Comparison of ENCODE assay signal across 24 cellular contexts in genomic region chr4:182385897-182386296, GRCh38.
DNase-seq lines count a peak whose midpoint lies in the region; ATAC-seq, FAIRE-seq and TF ChIP-seq lines count a peak whose summit lies in the region.
"Had no signal": no experiment of that assay in that cellular context is flagged by ENCODE, and none has a peak within 500 bp of the region (broad histone marks: within the 10 kb centered on the region; RNA-seq: fewer than 3 reads in every experiment).

No MANE protein-coding gene starts in this region.

- DNase-seq in K562 (ENCODE audit: extremely low read depth in 1 of 4, low spot score in 3 of 4), result no peak
- DNase-seq in GM19240 (ENCODE audit: insufficient read length, low spot score), result no peak
- no peak for DNase-seq in Calu3
- DNase-seq: activated CD4-positive, alpha-beta T cell treated with anti-CD3 and anti-CD28 coated beads, Interleukin-2, amount 50 U/mL, for 1 hour; activated naive CD4-positive, alpha-beta T cell treated with anti-CD3 and anti-CD28 coated beads, Interleukin-2, amount 10 ng/mL, durations not matched to agents 7 days and 5 days; AML-193; Caco-2; endodermal cell; heart left ventricle; immature natural killer cell; IMR-90; MG63; NCI-H187 treated with DMSO at 0.1 percent for 48 hours; NCI-H446 treated with DMSO at 0.1 percent for 48 hours; spleen; SW 1271; testis had no signal

- no peaks in the 10 kb centered on the region for H3K36me3 ChIP-seq in K562 (ENCODE audit: control insufficient read depth, insufficient read depth, low read length)
- H3K36me3 ChIP-seq: heart left ventricle, MG63, spleen had no signal

- H3K9me3 ChIP-seq in K562 (replicated peaks; ENCODE audit: control insufficient read depth, insufficient read depth, low read depth, low read length), result no peaks in the 10 kb centered on the region
- H3K9me3 ChIP-seq: Caco-2, heart left ventricle, MG63, testis had no signal

- peak; percentile 76 for ATAC-seq in GM18867 (IDR thresholded peaks at IDR 0.05; ENCODE audit: unreplicated experiment)
- peak; percentile 67 for ATAC-seq in GM21367 (IDR thresholded peaks at IDR 0.05; ENCODE audit: unreplicated experiment)
- ATAC-seq in HG03103 (IDR thresholded peaks at IDR 0.05; ENCODE audit: low read depth, unreplicated experiment), result peak; percentile 89
- no peak for ATAC-seq in K562
- no peak for ATAC-seq in HG02623 (IDR thresholded peaks at IDR 0.05; ENCODE audit: unreplicated experiment)
- ATAC-seq: heart left ventricle had no signal

- no peaks in the 10 kb centered on the region for H4K20me1 ChIP-seq in K562 (replicated peaks; ENCODE audit: control insufficient read depth, insufficient read depth, low read length)

- in situ Hi-C loops in K562 (cut with MboI), result no loop called here

- H3K27me3 Mint-ChIP-seq in Calu3 (ENCODE audit: unreplicated experiment), result no peaks in the 10 kb centered on the region
- H3K27me3 Mint-ChIP-seq: activated naive CD4-positive, alpha-beta T cell treated with anti-CD3 and anti-CD28 coated beads, Interleukin-2, amount 10 ng/mL, durations not matched to agents 7 days and 5 days had no signal

- H3K36me3 Mint-ChIP-seq in Calu3 (ENCODE audit: insufficient read depth, unreplicated experiment), result no peaks in the 10 kb centered on the region
- H3K36me3 Mint-ChIP-seq: activated naive CD4-positive, alpha-beta T cell treated with anti-CD3 and anti-CD28 coated beads, Interleukin-2, amount 10 ng/mL, durations not matched to agents 7 days and 5 days; immature natural killer cell had no signal

- no peak overlapping the region for H3K27ac Mint-ChIP-seq in Calu3 (ENCODE audit: unreplicated experiment)
- H3K27ac Mint-ChIP-seq: activated naive CD4-positive, alpha-beta T cell treated with anti-CD3 and anti-CD28 coated beads, Interleukin-2, amount 10 ng/mL, durations not matched to agents 7 days and 5 days; endodermal cell; immature natural killer cell had no signal

- H3K27ac ChIP-seq in K562 (ENCODE audit: extremely low read depth, low read depth, low read length), result no peak overlapping the region
- H3K27ac ChIP-seq: heart left ventricle, HL-60, RWPE1, spleen, testis had no signal

- no peaks in the 10 kb centered on the region for H3K4me1 Mint-ChIP-seq in Calu3 (ENCODE audit: low read depth, unreplicated experiment)
- H3K4me1 Mint-ChIP-seq: activated naive CD4-positive, alpha-beta T cell treated with anti-CD3 and anti-CD28 coated beads, Interleukin-2, amount 10 ng/mL, durations not matched to agents 7 days and 5 days; endodermal cell; immature natural killer cell had no signal

- POLR2A ChIA-PET in K562 (lab: Yijun Ruan, JAX), result no interaction called here

- WGBS in K562 (ENCODE audit: insufficient coverage, low coverage, missing lambda C conversion rate), result 3% methylated on average over 2 of the region's 2 CpGs

- no peak overlapping the region for H2AFZ ChIP-seq in K562 (ENCODE audit: low read depth, low read length)

- no peak overlapping the region for H3K4me3 Mint-ChIP-seq in Calu3 (ENCODE audit: low read depth, unreplicated experiment)
- H3K4me3 Mint-ChIP-seq: activated naive CD4-positive, alpha-beta T cell treated with anti-CD3 and anti-CD28 coated beads, Interleukin-2, amount 10 ng/mL, durations not matched to agents 7 days and 5 days; endodermal cell; immature natural killer cell had no signal

- FAIRE-seq in K562 (lab: Jason Lieb, UNC), result no peak
- FAIRE-seq: H1 had no signal

- H3K9me1 ChIP-seq in K562 (ENCODE audit: control insufficient read depth, insufficient read depth, low read length), result no peaks in the 10 kb centered on the region

- no TSS peak for BruUV-seq in K562 (replicated peaks; lab: Mats Ljungman, UMichigan)
- no TSS peak for BruUV-seq in Calu3 (replicated peaks; lab: Mats Ljungman, UMichigan)

- no peak for TF ChIP-seq CTCF in K562 (IDR thresholded peaks at IDR 0.05 in 2 of 3, conservative IDR thresholded peaks at IDR 0.05 in 1 of 3; ENCODE audit: insufficient read depth in 2 of 3, low read depth in 1 of 3, low read length in 3 of 3)
- no peak for TF ChIP-seq CTCF in Calu3 (IDR thresholded peaks at IDR 0.05; ENCODE audit: unreplicated experiment)

- H3K9me3 Mint-ChIP-seq in Calu3 (ENCODE audit: low read depth, unreplicated experiment), result no peaks in the 10 kb centered on the region
- H3K9me3 Mint-ChIP-seq: activated naive CD4-positive, alpha-beta T cell treated with anti-CD3 and anti-CD28 coated beads, Interleukin-2, amount 10 ng/mL, durations not matched to agents 7 days and 5 days had no signal

- TF ChIP-seq EP300 in K562 (IDR thresholded peaks at IDR 0.05; ENCODE audit: low read length), result no peak

- no peak for TF ChIP-seq POLR2A in K562 (conservative IDR thresholded peaks at IDR 0.05)

- no peak overlapping the region for H3K9ac ChIP-seq in K562 (ENCODE audit: insufficient read depth in 1 of 2, low read depth in 2 of 2, low read length in 2 of 2)

- H3K27me3 ChIP-seq in K562 (ENCODE audit: control insufficient read depth in 2 of 2, insufficient read depth in 2 of 2, low read length in 2 of 2), result no peaks in the 10 kb centered on the region
- H3K27me3 ChIP-seq: heart left ventricle, MG63, spleen, testis had no signal

- no peaks in the 10 kb centered on the region for H3K4me1 ChIP-seq in K562 (replicated peaks in 1 of 2; ENCODE audit: control insufficient read depth in 2 of 2, insufficient read depth in 2 of 2, low read length in 2 of 2)
- H3K4me1 ChIP-seq: Caco-2, heart left ventricle, spleen, testis had no signal

- intact Hi-C loops in K562 (cut with micrococcal nuclease) (no loop called here), Calu3 (cut with micrococcal nuclease; ENCODE audit: unreplicated experiment) (no loop called here)

- H3K4me3 ChIP-seq in K562, result no peak overlapping the region
- H3K4me3 ChIP-seq: heart left ventricle, MG63, spleen had no signal

- CTCF ChIA-PET in K562 (lab: Yijun Ruan, JAX; ENCODE audit: low intra/inter-chr PET ratio) (no interaction called here), Calu3 (lab: Charles Lee) (interaction anchor here (0.6 kb wide), 1 partner anchor 1720 kb away, joined by 4 read pairs; no protein-coding TSS in a partner anchor)

- no peak overlapping the region for H3K4me2 ChIP-seq in K562 (ENCODE audit: insufficient read depth, low read length)

- TF ChIP-seq RAD21 in K562 (CRISPR knock-in tag; conservative IDR thresholded peaks at IDR 0.05 in 1 of 2, IDR thresholded peaks at IDR 0.05 in 1 of 2), result no peak

- H3K79me2 ChIP-seq in K562 (ENCODE audit: control insufficient read depth, insufficient read depth, low read length), result no peaks in the 10 kb centered on the region

TF ChIP-seq in K562, 482 proteins besides CTCF, POLR2A, EP300 and RAD21:
- no peak for TF ChIP-seq ATF2 (CRISPR knock-in tag; IDR thresholded peaks at IDR 0.05)
- no peak for TF ChIP-seq PHF20 (IDR thresholded peaks at IDR 0.05; ENCODE audit: partially characterized antibody)
- TF ChIP-seq SPI1 (IDR thresholded peaks at IDR 0.05; ENCODE audit: borderline replicate concordance, low read depth, low read length), result peak; percentile 54; the same call in 1 of the 2 replicates

Comparison
In these comparisons a context has a peak if more than half of its experiments do, and no peak if none do; other contexts are left out.
1. ATAC-seq: peak in GM18867 (single experiment), GM21367 (single experiment) and HG03103 (single experiment); none in K562 (single experiment) and HG02623 (single experiment).